8 cellular contexts compared by ENCODE assay signal in the genomic region with DNA sequence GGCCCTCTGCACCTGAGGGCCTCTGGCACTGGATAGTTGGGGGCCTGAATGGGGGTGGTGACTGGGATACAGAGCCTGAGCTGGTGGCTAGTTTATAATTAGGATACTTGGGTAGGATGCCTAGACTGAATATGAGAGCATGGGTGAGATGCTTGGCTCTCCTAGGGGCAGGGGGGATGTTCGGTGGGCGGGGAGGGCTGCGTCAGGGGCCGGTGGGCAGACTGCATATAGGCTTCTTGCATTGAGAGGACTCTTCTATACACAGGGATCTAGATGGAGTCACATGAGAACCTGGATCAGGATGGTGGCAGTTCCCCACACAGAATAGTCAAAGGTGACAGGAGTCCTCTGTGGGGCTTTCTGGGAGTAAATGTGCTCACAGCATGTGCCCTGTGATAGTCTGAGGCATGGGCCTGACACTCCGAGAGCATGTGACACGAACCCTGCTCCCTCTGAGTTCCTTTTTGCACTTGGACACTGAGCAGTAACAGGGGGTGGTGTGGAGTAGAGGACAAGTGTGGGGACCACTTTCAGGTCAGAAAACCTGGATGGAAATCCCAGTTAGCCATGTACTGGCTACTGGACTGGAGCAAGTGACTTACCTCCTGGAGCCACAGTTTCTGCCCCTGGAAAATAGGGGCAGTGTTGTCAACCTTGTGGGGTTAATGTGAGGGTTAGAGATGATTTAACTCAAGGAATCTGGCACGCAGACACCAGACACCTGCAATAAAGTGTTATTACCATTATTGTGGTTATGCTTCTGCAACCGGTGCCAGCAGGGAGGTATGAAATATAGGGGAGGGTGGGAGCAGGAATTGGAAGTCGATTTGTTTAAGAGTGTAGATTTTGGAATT. TPM values are rescaled to one million over a fixed set of nuclear protein-coding genes. Genes with fewer than 3 reads are reported as not detected.
DNase-seq lines count a peak whose midpoint lies in the region; ATAC-seq lines count a peak whose summit lies in the region.
"Had no signal": no experiment of that assay in that cellular context is flagged by ENCODE, and none has a peak within 500 bp of the region (broad histone marks: within the 10 kb centered on the region; RNA-seq: fewer than 3 reads in every experiment).

No MANE protein-coding gene starts in this region.

- peaks cover 26% of the 10 kb centered on the region for H3K4me1 ChIP-seq in HUES48 (ENCODE audit: control insufficient read depth, insufficient read depth, low read length)
- H3K4me1 ChIP-seq in iPS-18a (ENCODE audit: control insufficient read depth, low read depth, low read length): peaks cover 24% of the 10 kb centered on the region
- H3K4me1 ChIP-seq in stomach smooth muscle (ENCODE audit: control insufficient read depth, insufficient read depth, low read length): peaks cover 80% of the 10 kb centered on the region

- no peaks in the 10 kb centered on the region for H3K9me3 Mint-ChIP-seq in activated T-helper 17 cell treated with anti-CD3 and anti-CD28 coated beads, Interleukin-2, amount 50 U/mL, for 72 hours

- H3K27ac ChIP-seq in HUES48 (ENCODE audit: low read depth, low read length) (no peak overlapping the region), iPS-18a (ENCODE audit: low read length) (no peak overlapping the region), stomach smooth muscle (ENCODE audit: low read length) (peak overlapping the region; percentile 99)

- H3K27me3 ChIP-seq in HUES48 (ENCODE audit: control insufficient read depth, insufficient read depth, low read length) (peaks cover 20% of the 10 kb centered on the region), iPS-18a (ENCODE audit: control insufficient read depth, insufficient read depth, low read length) (peaks cover 18% of the 10 kb centered on the region), stomach smooth muscle (ENCODE audit: control insufficient read depth in 1 of 2, insufficient read depth in 2 of 2, low read length in 2 of 2) (no peaks in the 10 kb centered on the region)

- H3K27ac Mint-ChIP-seq in activated T-helper 17 cell treated with anti-CD3 and anti-CD28 coated beads, Interleukin-2, amount 50 U/mL, for 72 hours: peak overlapping the region; percentile 94

- H3K36me3 Mint-ChIP-seq in activated T-helper 17 cell treated with anti-CD3 and anti-CD28 coated beads, Interleukin-2, amount 50 U/mL, for 72 hours (ENCODE audit: low read depth): peaks cover 46% of the 10 kb centered on the region

- no peaks in the 10 kb centered on the region for H3K27me3 Mint-ChIP-seq in activated T-helper 17 cell treated with anti-CD3 and anti-CD28 coated beads, Interleukin-2, amount 50 U/mL, for 72 hours

- peak overlapping the region; percentile 95 for H3K4me3 Mint-ChIP-seq in activated T-helper 17 cell treated with anti-CD3 and anti-CD28 coated beads, Interleukin-2, amount 50 U/mL, for 72 hours

- H3K36me3 ChIP-seq in HUES48 (ENCODE audit: control insufficient read depth, insufficient read depth, low read length) (no peaks in the 10 kb centered on the region), iPS-18a (ENCODE audit: control insufficient read depth, low read depth, low read length) (peaks cover 4% of the 10 kb centered on the region), stomach smooth muscle (ENCODE audit: control insufficient read depth in 2 of 2, insufficient read depth in 2 of 2, low read length in 2 of 2) (peaks cover 2 to 8% of the 10 kb centered on the region in 2 donors)

- no peak for ATAC-seq in activated T-helper 17 cell treated with anti-CD3 and anti-CD28 coated beads, Interleukin-2, amount 50 U/mL, for 72 hours (replicated peaks)

- H3K4me1 Mint-ChIP-seq in activated T-helper 17 cell treated with anti-CD3 and anti-CD28 coated beads, Interleukin-2, amount 50 U/mL, for 72 hours: peaks cover 39% of the 10 kb centered on the region

- H3K4me3 ChIP-seq in HUES48 (ENCODE audit: low read depth, low read length) (peak overlapping the region; percentile 89; the same call in 1 of the 2 replicates), iPS-18a (ENCODE audit: low read length) (peak overlapping the region; percentile 88), stomach smooth muscle (ENCODE audit: low read length in 2 of 2) (peak overlapping the region; percentile 93 to 96)

- no peak for DNase-seq in NCI-H446 treated with DMSO at 0.1 percent for 48 hours (lab: John Stamatoyannopoulos, UW)
- DNase-seq in HuH-7.5 (ENCODE audit: low spot score): no peak
- DNase-seq in iPS-NIHi11 (ENCODE audit: low spot score): no peak
- DNase-seq: central memory CD4-positive, alpha-beta T cell had no signal

- H3K9ac ChIP-seq in HUES48 (ENCODE audit: low read depth, low read length): no peak overlapping the region
- H3K9ac ChIP-seq in iPS-18a (ENCODE audit: low read length): no peak overlapping the region
- peak overlapping the region; percentile 79 to 92 for H3K9ac ChIP-seq in stomach smooth muscle (ENCODE audit: low read length in 2 of 2)

- H3K9me3 ChIP-seq in HUES48 (ENCODE audit: control insufficient read depth, insufficient read depth, low read length) (no peaks in the 10 kb centered on the region), iPS-18a (ENCODE audit: control insufficient read depth, low read depth, low read length) (no peaks in the 10 kb centered on the region), stomach smooth muscle (ENCODE audit: control insufficient read depth in 2 of 2, low read length in 2 of 2) (no peaks in the 10 kb centered on the region)

RNA-seq across cellular contexts. Expression of a gene that starts 2.2 kb away (rescaled TPM):
- total RNA-seq in activated T-helper 17 cell treated with anti-CD3 and anti-CD28 coated beads, Interleukin-2, amount 50 U/mL, for 72 hours: 100 to 1,000 TPM in 1 of 2 donors, 10 to 100 TPM in 1; 97.9 to 164 TPM

RNA-seq across cellular contexts. Expression of a gene that starts 8.9 kb away (rescaled TPM):
- total RNA-seq in activated T-helper 17 cell treated with anti-CD3 and anti-CD28 coated beads, Interleukin-2, amount 50 U/mL, for 72 hours: 10 to 100 TPM; 47.8 to 72.6 TPM

RNA-seq across cellular contexts. Expression of a gene that starts 33.2 kb away (rescaled TPM):
- total RNA-seq in activated T-helper 17 cell treated with anti-CD3 and anti-CD28 coated beads, Interleukin-2, amount 50 U/mL, for 72 hours: under 1 TPM in 1 of 2 donors, not detected in 1; 0.08 TPM

Comparison
In these comparisons a context has a peak if more than half of its experiments do, and no peak if none do; other contexts are left out.
1. H3K9ac ChIP-seq: peak in stomach smooth muscle (2 of 2); none in HUES48 (single experiment) and iPS-18a (single experiment).
2. Peak in every context shown above with its lines, with median percentiles within 50 percentile points of each other: H3K4me3 ChIP-seq.